Comparison of ENCODE assay signal across 18 cellular contexts in the genomic region with DNA sequence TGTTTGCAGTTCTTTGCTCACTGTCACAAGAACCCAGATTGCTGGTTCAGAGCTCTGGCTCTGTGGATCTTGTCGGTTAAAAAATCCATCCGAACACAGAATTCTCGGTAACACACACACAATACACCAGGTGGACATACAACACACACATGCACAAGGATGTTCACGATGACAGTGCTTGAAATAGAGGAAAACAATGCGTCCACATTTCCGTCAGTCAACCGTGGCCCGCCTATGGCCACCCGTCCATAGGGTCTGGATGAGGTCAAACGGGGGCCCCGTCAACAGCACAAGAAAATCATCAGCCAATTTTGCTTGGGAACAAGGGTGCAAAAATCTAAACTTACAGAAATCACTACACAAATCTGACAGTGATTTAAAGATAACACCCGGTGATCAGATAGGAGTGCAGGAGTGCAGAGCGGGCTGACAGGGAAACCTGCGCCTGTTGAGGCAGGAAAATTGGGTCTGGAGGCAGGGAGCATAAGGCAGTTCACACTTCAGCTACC. TPM values are rescaled to one million over a fixed set of nuclear protein-coding genes. Genes with fewer than 3 reads are reported as not detected.
DNase-seq lines count a peak whose midpoint lies in the region; ATAC-seq and TF ChIP-seq lines count a peak whose summit lies in the region.
"Had no signal": no experiment of that assay in that cellular context is flagged by ENCODE, and none has a peak within 500 bp of the region (broad histone marks: within the 10 kb centered on the region; RNA-seq: fewer than 3 reads in every experiment).

No MANE protein-coding gene starts in this region.

- H3K27me3 ChIP-seq in CD4-positive, CD25-positive, alpha-beta regulatory T cell (ENCODE audit: control insufficient read depth, insufficient read depth, low read length), result peaks cover 7% of the 10 kb centered on the region
- peaks cover 58% of the 10 kb centered on the region for H3K27me3 ChIP-seq in neutrophil
- H3K27me3 ChIP-seq: right lobe of liver had no signal

- no peaks in the 10 kb centered on the region for H3K36me3 ChIP-seq in CD4-positive, CD25-positive, alpha-beta regulatory T cell (ENCODE audit: control insufficient read depth, insufficient read depth, low read length)
- H3K36me3 ChIP-seq in neutrophil, result no peaks in the 10 kb centered on the region
- H3K36me3 ChIP-seq: right lobe of liver had no signal

- peak overlapping the region; percentile 7 for H3K4me3 Mint-ChIP-seq in activated CD4-positive, alpha-beta T cell treated with anti-CD3 and anti-CD28 coated beads, Interleukin-2, amount 10 ng/mL, durations not matched to agents 24 days and 14 days
- peak overlapping the region in 1 of 4 donors; percentile 12 for H3K4me3 Mint-ChIP-seq in CD4-positive, CD25-positive, alpha-beta regulatory T cell
- no peak overlapping the region for H3K4me3 Mint-ChIP-seq in WTC11
- H3K4me3 Mint-ChIP-seq: activated naive CD8-positive, alpha-beta T cell treated with anti-CD3 and anti-CD28 coated beads, Interleukin-2, amount 10 ng/mL, durations not matched to agents 7 days and 5 days; central memory CD8-positive, alpha-beta T cell; type B pancreatic cell had no signal

- H3K27me3 Mint-ChIP-seq in activated CD4-positive, alpha-beta T cell treated with anti-CD3 and anti-CD28 coated beads, Interleukin-2, amount 10 ng/mL, durations not matched to agents 24 days and 14 days, result peaks cover 15% of the 10 kb centered on the region
- H3K27me3 Mint-ChIP-seq in CD4-positive, CD25-positive, alpha-beta regulatory T cell, result peaks cover 14% of the 10 kb centered on the region
- H3K27me3 Mint-ChIP-seq in WTC11 (ENCODE audit: low read depth), result peaks cover 28% of the 10 kb centered on the region

- TF ChIP-seq CTCF in WTC11 (IDR thresholded peaks at IDR 0.05) (no peak), neutrophil (IDR thresholded peaks at IDR 0.05) (no peak)

- CTCF ChIA-PET in WTC11 (lab: Charles Lee), result interaction anchor here (0.9 to 1.9 kb wide), 4 partner anchors 9 to 37 kb away, joined by 3 to 6 read pairs (median 4); no protein-coding TSS in a partner anchor

- POLR2A ChIA-PET in WTC11 (lab: Charles Lee), result no interaction called here

- intact Hi-C loops in activated CD4-positive, alpha-beta T cell treated with anti-CD3 and anti-CD28 coated beads, Interleukin-2, amount 10 ng/mL, durations not matched to agents 24 days and 14 days (cut with micrococcal nuclease), result loop anchor here (1.0 to 2.0 kb wide), 4 partner anchors 22 to 226 kb away; no protein-coding TSS in a partner anchor

- peaks cover 26% of the 10 kb centered on the region for H3K4me1 ChIP-seq in CD4-positive, CD25-positive, alpha-beta regulatory T cell (ENCODE audit: control insufficient read depth, insufficient read depth, low read length, poor library complexity, severe bottlenecking)
- H3K4me1 ChIP-seq in neutrophil (ENCODE audit: control insufficient read depth in 1 of 2, insufficient read depth in 1 of 2, low read depth in 1 of 2, low read length in 1 of 2), result peaks cover 12 to 23% of the 10 kb centered on the region in 2 experiments

- H3K4me3 ChIP-seq in CD4-positive, CD25-positive, alpha-beta regulatory T cell (ENCODE audit: low read depth, low read length), result peak overlapping the region; percentile 26
- H3K4me3 ChIP-seq in neutrophil (ENCODE audit: low read depth in 1 of 2, low read length in 1 of 2), result no peak overlapping the region
- H3K4me3 ChIP-seq: right lobe of liver had no signal

- peak overlapping the region; percentile 78 for H3K27ac ChIP-seq in CD4-positive, CD25-positive, alpha-beta regulatory T cell (ENCODE audit: insufficient read depth, low read length, poor library complexity, severe bottlenecking)
- peak overlapping the region; percentile 29 for H3K27ac ChIP-seq in neutrophil
- H3K27ac ChIP-seq: right lobe of liver, RWPE1 had no signal

- no peak for ATAC-seq in CD4-positive, CD25-positive, alpha-beta regulatory T cell (ENCODE audit: low read depth in 2 of 2)
- ATAC-seq in WTC11, result no peak
- ATAC-seq: right lobe of liver had no signal

- peaks cover 19% of the 10 kb centered on the region for H3K4me1 Mint-ChIP-seq in activated CD4-positive, alpha-beta T cell treated with anti-CD3 and anti-CD28 coated beads, Interleukin-2, amount 10 ng/mL, durations not matched to agents 24 days and 14 days
- peaks cover 10 to 21% (median 14%) of the 10 kb centered on the region in 4 donors for H3K4me1 Mint-ChIP-seq in CD4-positive, CD25-positive, alpha-beta regulatory T cell
- no peaks in the 10 kb centered on the region for H3K4me1 Mint-ChIP-seq in WTC11

- peaks cover 0 to under 1% of the 10 kb centered on the region in 2 experiments for H3K9me3 ChIP-seq in CD4-positive, CD25-positive, alpha-beta regulatory T cell (ENCODE audit: control insufficient read depth in 2 of 2, low read length in 2 of 2)
- H3K9me3 ChIP-seq in neutrophil, result no peaks in the 10 kb centered on the region
- H3K9me3 ChIP-seq: right lobe of liver, SK-N-SH had no signal

- DNase-seq in activated CD4-positive, alpha-beta T cell treated with anti-CD3 and anti-CD28 coated beads, Interleukin-2, amount 10 ng/mL, durations not matched to agents 24 days and 14 days, result peak; percentile 66
- DNase-seq in activated CD4-positive, alpha-beta T cell treated with anti-CD3 and anti-CD28 coated beads for 4 hours, result no peak
- DNase-seq in CD4-positive, CD25-positive, alpha-beta regulatory T cell, result no peak
- DNase-seq in WTC11 (ENCODE audit: low spot score) (peak; percentile 5), NCI-H69 (lab: John Stamatoyannopoulos, UW) (no peak), AG08395 (ENCODE audit: low spot score) (no peak)
- no peak for DNase-seq in stimulated activated CD4-positive, alpha-beta T cell treated with anti-CD3 and anti-CD28 coated beads, Interleukin-4, amount 100 ng/mL, for 1 hour
- DNase-seq: COR-L47, DMS79, NCI-H187, NCI-H524 treated with DMSO at 0.1 percent for 48 hours, SK-N-SH had no signal

- peak overlapping the region; percentile 77 for H3K27ac Mint-ChIP-seq in activated CD4-positive, alpha-beta T cell treated with anti-CD3 and anti-CD28 coated beads, Interleukin-2, amount 10 ng/mL, durations not matched to agents 24 days and 14 days
- peak overlapping the region in 1 of 3 donors; percentile 95 for H3K27ac Mint-ChIP-seq in CD4-positive, CD25-positive, alpha-beta regulatory T cell
- no peak overlapping the region for H3K27ac Mint-ChIP-seq in WTC11
- H3K27ac Mint-ChIP-seq: activated naive CD8-positive, alpha-beta T cell treated with anti-CD3 and anti-CD28 coated beads, Interleukin-2, amount 10 ng/mL, durations not matched to agents 7 days and 5 days; type B pancreatic cell had no signal

- H3K9me3 Mint-ChIP-seq in activated CD4-positive, alpha-beta T cell treated with anti-CD3 and anti-CD28 coated beads, Interleukin-2, amount 10 ng/mL, durations not matched to agents 24 days and 14 days, result peaks cover 13% of the 10 kb centered on the region
- H3K9me3 Mint-ChIP-seq in CD4-positive, CD25-positive, alpha-beta regulatory T cell, result peaks cover 0 to 5% (median 2%) of the 10 kb centered on the region in 7 donors
- H3K9me3 Mint-ChIP-seq in WTC11, result peaks cover 18% of the 10 kb centered on the region
- H3K9me3 Mint-ChIP-seq: central memory CD8-positive, alpha-beta T cell had no signal

- H3K36me3 Mint-ChIP-seq in activated CD4-positive, alpha-beta T cell treated with anti-CD3 and anti-CD28 coated beads, Interleukin-2, amount 10 ng/mL, durations not matched to agents 24 days and 14 days (ENCODE audit: low read depth), result peaks cover 2% of the 10 kb centered on the region
- H3K36me3 Mint-ChIP-seq in CD4-positive, CD25-positive, alpha-beta regulatory T cell, result peaks cover 3% of the 10 kb centered on the region
- peaks cover 17% of the 10 kb centered on the region for H3K36me3 Mint-ChIP-seq in WTC11
- H3K36me3 Mint-ChIP-seq: activated naive CD8-positive, alpha-beta T cell treated with anti-CD3 and anti-CD28 coated beads, Interleukin-2, amount 10 ng/mL, durations not matched to agents 7 days and 5 days; type B pancreatic cell had no signal

TF ChIP-seq in WTC11, 78 proteins besides CTCF, POLR2A, EP300 and RAD21:
- TF ChIP-seq ATF1 (CRISPR knock-in tag; IDR thresholded peaks at IDR 0.05) (no peak), NFATC4 (CRISPR knock-in tag; IDR thresholded peaks at IDR 0.05) (no peak), FOXP1 (CRISPR knock-in tag; IDR thresholded peaks at IDR 0.05; ENCODE audit: borderline replicate concordance) (no peak), FOXJ3 (CRISPR knock-in tag; IDR thresholded peaks at IDR 0.05; ENCODE audit: borderline replicate concordance) (no peak)
- TF ChIP-seq, protein P1, sequence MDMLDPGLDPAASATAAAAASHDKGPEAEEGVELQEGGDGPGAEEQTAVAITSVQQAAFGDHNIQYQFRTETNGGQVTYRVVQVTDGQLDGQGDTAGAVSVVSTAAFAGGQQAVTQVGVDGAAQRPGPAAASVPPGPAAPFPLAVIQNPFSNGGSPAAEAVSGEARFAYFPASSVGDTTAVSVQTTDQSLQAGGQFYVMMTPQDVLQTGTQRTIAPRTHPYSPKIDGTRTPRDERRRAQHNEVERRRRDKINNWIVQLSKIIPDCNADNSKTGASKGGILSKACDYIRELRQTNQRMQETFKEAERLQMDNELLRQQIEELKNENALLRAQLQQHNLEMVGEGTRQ (CRISPR knock-in tag; IDR thresholded peaks at IDR 0.05), result no peak
- TF ChIP-seq, protein P2, sequence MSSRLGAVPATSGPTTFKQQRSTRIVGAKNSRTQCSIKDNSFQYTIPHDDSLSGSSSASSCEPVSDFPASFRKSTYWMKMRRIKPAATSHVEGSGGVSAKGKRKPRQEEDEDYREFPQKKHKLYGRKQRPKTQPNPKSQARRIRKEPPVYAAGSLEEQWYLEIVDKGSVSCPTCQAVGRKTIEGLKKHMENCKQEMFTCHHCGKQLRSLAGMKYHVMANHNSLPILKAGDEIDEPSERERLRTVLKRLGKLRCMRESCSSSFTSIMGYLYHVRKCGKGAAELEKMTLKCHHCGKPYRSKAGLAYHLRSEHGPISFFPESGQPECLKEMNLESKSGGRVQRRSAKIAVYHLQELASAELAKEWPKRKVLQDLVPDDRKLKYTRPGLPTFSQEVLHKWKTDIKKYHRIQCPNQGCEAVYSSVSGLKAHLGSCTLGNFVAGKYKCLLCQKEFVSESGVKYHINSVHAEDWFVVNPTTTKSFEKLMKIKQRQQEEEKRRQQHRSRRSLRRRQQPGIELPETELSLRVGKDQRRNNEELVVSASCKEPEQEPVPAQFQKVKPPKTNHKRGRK (CRISPR knock-in tag; IDR thresholded peaks at IDR 0.05; ENCODE audit: borderline replicate concordance), result no peak

RNA-seq across cellular contexts. Expression of a gene that starts 50.4 kb away (rescaled TPM):
- total RNA-seq in activated CD4-positive, alpha-beta T cell treated with anti-CD3 and anti-CD28 coated beads, Interleukin-2, amount 10 ng/mL, durations not matched to agents 24 days and 14 days, result 100 and 102 TPM in 2 replicates
- total RNA-seq in CD4-positive, CD25-positive, alpha-beta regulatory T cell, result 10.8 TPM
- polyA plus RNA-seq in CD4-positive, CD25-positive, alpha-beta regulatory T cell, result 1 to 10 TPM; 4.7 to 6.8 (median 5.0) TPM
- 27.7 to 29.8 TPM (median 28.3 TPM) in 3 replicates for total RNA-seq in WTC11 (2021)

RNA-seq across cellular contexts. Expression of a gene that starts 50.8 kb away (rescaled TPM):
- total RNA-seq in activated CD4-positive, alpha-beta T cell treated with anti-CD3 and anti-CD28 coated beads, Interleukin-2, amount 10 ng/mL, durations not matched to agents 24 days and 14 days, result 7.5 and 9.7 TPM in 2 replicates
- 5.3 TPM for total RNA-seq in CD4-positive, CD25-positive, alpha-beta regulatory T cell
- polyA plus RNA-seq in CD4-positive, CD25-positive, alpha-beta regulatory T cell, result 1 to 10 TPM in 3 of 4 donors, under 1 TPM in 1; 0.72 to 2.8 (median 1.8) TPM
- 8.5 to 14.0 TPM (median 11.8 TPM) in 3 replicates for total RNA-seq in WTC11 (2021)

Comparison
In these comparisons a context has a peak if more than half of its experiments do, and no peak if none do; other contexts are left out.
1. DNase-seq: peak in activated CD4-positive, alpha-beta T cell treated with anti-CD3 and anti-CD28 coated beads, Interleukin-2, amount 10 ng/mL, durations not matched to agents 24 days and 14 days (single experiment) and WTC11 (single experiment); none in activated CD4-positive, alpha-beta T cell treated with anti-CD3 and anti-CD28 coated beads for 4 hours (0 of 2), CD4-positive, CD25-positive, alpha-beta regulatory T cell (0 of 3), stimulated activated CD4-positive, alpha-beta T cell treated with anti-CD3 and anti-CD28 coated beads, Interleukin-4, amount 100 ng/mL, for 1 hour (single experiment), NCI-H69 (single experiment) and AG08395 (single experiment).